In genomic region chr6:7264686-7265384, GRCh38 we compare ENCODE assay signal across 20 cellular contexts.
"Had no signal": no experiment of that assay in that cellular context is flagged by ENCODE, and none has a peak within 500 bp of the region (broad histone marks: within the 10 kb centered on the region; RNA-seq: fewer than 3 reads in every experiment).

No MANE protein-coding gene starts in this region.

- H3K9me3 ChIP-seq: body of pancreas, colonic mucosa, psoas muscle, transverse colon had no signal

- H3K27me3 ChIP-seq: body of pancreas, colonic mucosa, transverse colon had no signal

- ATAC-seq: activated CD8-positive, alpha-beta T cell treated with anti-CD3 and anti-CD28 coated beads for 36 hours; body of pancreas; esophagus mucosa; psoas muscle; stimulated activated naive B cell treated with anti-CD40 and anti-IgM and Interleukin-4, amounts not matched to agents 10 μg/mL and 1 μg/mL and 100 μg/mL, for 72 hours had no signal

- H3K4me3 ChIP-seq: body of pancreas, colonic mucosa, psoas muscle, transverse colon had no signal

- H3K36me3 ChIP-seq: colonic mucosa, transverse colon had no signal

- H3K27ac Mint-ChIP-seq: activated B cell treated with CpG ODN at 0.5 μM for 24 hours; activated CD8-positive, alpha-beta T cell treated with anti-CD3 and anti-CD28 coated beads for 36 hours; activated naive CD4-positive, alpha-beta T cell treated with anti-CD3 and anti-CD28 coated beads, Interleukin-2, amount 50 U/mL, for 24 hours; activated T-helper 2 cell treated with anti-CD3 and anti-CD28 coated beads, Interferon-gamma antibody, Interleukin-2, Interleukin-4, amounts not matched to agents 10 μg/mL and 5 μg/mL and 100 μg/mL, durations not matched to agents 14 hours and 24 hours and 36 hours had no signal

- H3K36me3 Mint-ChIP-seq: activated naive CD4-positive, alpha-beta T cell treated with anti-CD3 and anti-CD28 coated beads, Interleukin-2, amount 50 U/mL, for 24 hours had no signal

- H3K27ac ChIP-seq: body of pancreas, colonic mucosa, psoas muscle, transverse colon had no signal

- FAIRE-seq: TTC549 had no signal

- H3K4me3 Mint-ChIP-seq: activated B cell treated with CpG ODN at 0.5 μM for 24 hours; activated CD8-positive, alpha-beta T cell treated with anti-CD3 and anti-CD28 coated beads for 36 hours; activated naive CD4-positive, alpha-beta T cell treated with anti-CD3 and anti-CD28 coated beads, Interleukin-2, amount 50 U/mL, for 24 hours; nephron; stimulated activated naive B cell treated with anti-CD40 and anti-IgM and Interleukin-4, amounts not matched to agents 10 μg/mL and 1 μg/mL and 100 μg/mL, for 72 hours had no signal

- DNase-seq: activated B cell treated with CpG ODN at 0.5 μM for 24 hours; activated CD4-positive, alpha-beta T cell treated with anti-CD3 and anti-CD28 coated beads for 48 hours; activated CD8-positive, alpha-beta T cell treated with anti-CD3 and anti-CD28 coated beads for 36 hours; activated T-cell treated with anti-CD3 and anti-CD28 coated beads for 4 hours; amygdala; central memory CD4-positive, alpha-beta T cell; colonic mucosa; mesendoderm; occipital lobe; psoas muscle; stimulated activated CD4-positive, alpha-beta T cell treated with anti-CD3 and anti-CD28 coated beads, Interleukin-2, amount 100 ng/mL, for 48 hours; stimulated activated naive B cell treated with anti-CD40 and anti-IgM and Interleukin-4, amounts not matched to agents 10 μg/mL and 1 μg/mL and 100 μg/mL, for 72 hours; SW 1271; transverse colon had no signal

- H3K9me3 Mint-ChIP-seq: activated B cell treated with CpG ODN at 0.5 μM for 24 hours; activated naive CD4-positive, alpha-beta T cell treated with anti-CD3 and anti-CD28 coated beads, Interleukin-2, amount 50 U/mL, for 24 hours; nephron had no signal
